Comparison of ENCODE assay signal across 22 cellular contexts in genomic region chr1:74679811-74680210, GRCh38. TPM values are rescaled to one million over a fixed set of nuclear protein-coding genes. Genes with fewer than 3 reads are reported as not detected.
"Had no signal": no experiment of that assay in that cellular context is flagged by ENCODE, and none has a peak within 500 bp of the region (broad histone marks: within the 10 kb centered on the region; RNA-seq: fewer than 3 reads in every experiment).

No MANE protein-coding gene starts in this region.

- H3K27me3 ChIP-seq: breast epithelium, colonic mucosa, upper lobe of left lung had no signal

- H3K4me1 ChIP-seq: breast epithelium, colonic mucosa, esophagus muscularis mucosa, pancreas, psoas muscle, upper lobe of left lung had no signal

- H3K9me3 ChIP-seq: breast epithelium, colonic mucosa, esophagus muscularis mucosa, neutrophil, pancreas, psoas muscle, upper lobe of left lung had no signal

- H3K27ac ChIP-seq: breast epithelium, colonic mucosa, esophagus muscularis mucosa, neutrophil, pancreas, psoas muscle, upper lobe of left lung, VCaP had no signal

- ATAC-seq: activated CD4-positive, CD25-positive, alpha-beta regulatory T cell treated with anti-CD3 and anti-CD28 coated beads, Interleukin-2, amount 50 U/mL, for 24 hours; left colon; pancreas; psoas muscle; right cardiac atrium; stimulated activated naive CD8-positive, alpha-beta T cell treated with anti-CD3 and anti-CD28 coated beads, Interleukin-15, Interleukin-2, amounts not matched to agents 100 U/mL and 50 U/mL, for 24 hours had no signal

- H3K36me3 ChIP-seq: breast epithelium, colonic mucosa, esophagus muscularis mucosa, neutrophil, pancreas, upper lobe of left lung had no signal

- DNase-seq: activated gamma-delta T cell treated with Interleukin-2 at 50 U/mL for 16 hours; activated T-cell treated with anti-CD3 and anti-CD28 coated beads, Interleukin-2, amount 50 U/mL, for 1 hour; aorta; colonic mucosa; left colon; pancreas; psoas muscle; right cardiac atrium; stimulated activated CD4-positive, alpha-beta T cell treated with anti-CD3 and anti-CD28 coated beads, Interleukin-12 subunit alpha, Interleukin-12 subunit beta, amount 100 ng/mL, for 4 hours; stimulated activated CD4-positive, alpha-beta T cell treated with anti-CD3 and anti-CD28 coated beads, Interleukin-4, amount 100 ng/mL, for 4 hours; stimulated activated naive CD8-positive, alpha-beta T cell treated with anti-CD3 and anti-CD28 coated beads, Interleukin-15, Interleukin-2, amounts not matched to agents 100 U/mL and 50 U/mL, for 24 hours; upper lobe of left lung had no signal

- H3K4me3 ChIP-seq: breast epithelium, colonic mucosa, esophagus muscularis mucosa, pancreas, psoas muscle, upper lobe of left lung had no signal

RNA-seq across cellular contexts. Expression of gene ERICH3, which starts 6.2 kb away (rescaled TPM):
- total RNA-seq: fibroblast of villous mesenchyme; lower leg skin; right cardiac atrium; skeletal muscle tissue; subcutaneous adipose tissue; T-helper 2 cell treated with Interferon-gamma antibody and Interleukin-4, amounts not matched to agents 100 ng/mL and 5 ng/mL, for 36 hours had no signal
